19 cellular contexts compared by ENCODE assay signal in the genomic region with DNA sequence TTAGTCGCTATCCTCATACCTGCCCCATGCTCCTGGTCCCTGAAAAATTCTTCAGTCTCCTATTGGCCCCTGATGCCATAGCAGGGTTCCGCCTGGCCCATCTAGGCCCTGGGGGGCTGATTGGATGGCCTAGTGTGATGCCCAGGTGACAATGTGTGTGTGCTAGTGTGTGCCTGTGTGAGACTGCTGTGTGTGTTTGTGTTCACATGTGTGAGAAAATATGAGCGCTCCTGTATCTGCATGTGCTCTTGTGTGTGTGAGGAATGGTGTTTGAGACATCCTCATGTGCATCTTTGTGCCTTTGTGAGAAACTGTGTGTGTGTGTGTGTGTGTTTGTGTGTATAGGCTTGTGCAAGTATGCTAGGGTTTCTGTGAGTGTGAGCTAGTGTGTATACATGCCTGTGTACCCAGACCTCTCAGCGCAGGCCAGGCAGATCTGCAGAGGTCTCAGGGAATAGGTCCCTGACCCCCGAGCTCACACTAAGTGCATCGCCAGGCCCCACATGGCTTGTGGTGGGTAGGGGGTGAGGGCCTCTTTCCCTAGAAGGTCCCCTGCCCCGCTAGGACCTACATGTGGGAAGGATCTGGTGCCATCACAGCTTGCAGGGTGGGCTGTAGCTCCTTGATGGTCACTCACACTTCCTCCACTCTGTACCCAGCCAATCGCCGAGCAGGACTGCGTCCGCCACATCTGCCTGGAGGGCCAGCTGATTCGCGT.
"Had no signal": no experiment of that assay in that cellular context is flagged by ENCODE, and none has a peak within 500 bp of the region (broad histone marks: within the 10 kb centered on the region; RNA-seq: fewer than 3 reads in every experiment).

No MANE protein-coding gene starts in this region.

- ATAC-seq: activated naive CD8-positive, alpha-beta T cell treated with anti-CD3 and anti-CD28 coated beads, Interleukin-2, amount 50 U/mL, for 24 hours; left lobe of liver; naive thymus-derived CD4-positive, alpha-beta T cell; psoas muscle; right cardiac atrium; stimulated activated naive CD8-positive, alpha-beta T cell treated with anti-CD3 and anti-CD28 coated beads, Interleukin-15, Interleukin-2, amounts not matched to agents 100 U/mL and 50 U/mL, for 24 hours had no signal

- H3K27ac Mint-ChIP-seq: activated naive CD4-positive, alpha-beta T cell treated with anti-CD3 and anti-CD28 coated beads, Interleukin-2, amount 10 ng/mL, durations not matched to agents 7 days and 5 days; activated naive CD8-positive, alpha-beta T cell treated with anti-CD3 and anti-CD28 coated beads, Interleukin-2, amount 50 U/mL, for 24 hours; naive thymus-derived CD4-positive, alpha-beta T cell had no signal

- DNase-seq: activated CD4-positive, alpha-beta T cell treated with anti-CD3 and anti-CD28 coated beads, Interleukin-2, amount 50 U/mL, for 48 hours; activated CD4-positive, CD25-positive, alpha-beta regulatory T cell treated with anti-CD3 and anti-CD28 coated beads, Interleukin-2, amount 50 U/mL, for 72 hours; activated naive CD4-positive, alpha-beta T cell treated with anti-CD3 and anti-CD28 coated beads, Interleukin-2, amount 10 ng/mL, durations not matched to agents 7 days and 5 days; activated naive CD8-positive, alpha-beta T cell treated with anti-CD3 and anti-CD28 coated beads, Interleukin-2, amount 50 U/mL, for 24 hours; cortex of kidney; foreskin fibroblast; heart right ventricle; kidney; naive thymus-derived CD4-positive, alpha-beta T cell; ovary; right cardiac atrium; stimulated activated CD4-positive, alpha-beta T cell treated with anti-CD3 and anti-CD28 coated beads, Interleukin-4, amount 100 ng/mL, for 24 hours; stimulated activated naive CD8-positive, alpha-beta T cell treated with anti-CD3 and anti-CD28 coated beads, Interleukin-15, Interleukin-2, amounts not matched to agents 100 U/mL and 50 U/mL, for 24 hours; T-helper 1 cell; WERI-Rb-1 had no signal

- H3K27ac ChIP-seq: heart right ventricle, ovary, psoas muscle, WERI-Rb-1 had no signal

- H3K4me3 ChIP-seq: heart right ventricle, ovary, psoas muscle had no signal

- H3K4me3 Mint-ChIP-seq: activated naive CD4-positive, alpha-beta T cell treated with anti-CD3 and anti-CD28 coated beads, Interleukin-2, amount 10 ng/mL, durations not matched to agents 7 days and 5 days; activated naive CD8-positive, alpha-beta T cell treated with anti-CD3 and anti-CD28 coated beads, Interleukin-2, amount 50 U/mL, for 24 hours; naive thymus-derived CD4-positive, alpha-beta T cell; neural crest cell had no signal

- H3K9me3 ChIP-seq: heart right ventricle, ovary, psoas muscle had no signal

- FAIRE-seq: kidney, TTC549 had no signal

- H3K27me3 ChIP-seq: ovary had no signal

- H3K36me3 Mint-ChIP-seq: activated naive CD4-positive, alpha-beta T cell treated with anti-CD3 and anti-CD28 coated beads, Interleukin-2, amount 10 ng/mL, durations not matched to agents 7 days and 5 days; naive thymus-derived CD4-positive, alpha-beta T cell had no signal

- H3K4me1 ChIP-seq: heart right ventricle, psoas muscle had no signal

- H3K9me3 Mint-ChIP-seq: activated naive CD4-positive, alpha-beta T cell treated with anti-CD3 and anti-CD28 coated beads, Interleukin-2, amount 10 ng/mL, durations not matched to agents 7 days and 5 days; activated naive CD8-positive, alpha-beta T cell treated with anti-CD3 and anti-CD28 coated beads, Interleukin-2, amount 50 U/mL, for 24 hours; naive thymus-derived CD4-positive, alpha-beta T cell; neural crest cell had no signal

- H3K36me3 ChIP-seq: heart right ventricle, ovary, WERI-Rb-1 had no signal

- H3K4me1 Mint-ChIP-seq: activated naive CD4-positive, alpha-beta T cell treated with anti-CD3 and anti-CD28 coated beads, Interleukin-2, amount 10 ng/mL, durations not matched to agents 7 days and 5 days; activated naive CD8-positive, alpha-beta T cell treated with anti-CD3 and anti-CD28 coated beads, Interleukin-2, amount 50 U/mL, for 24 hours; neural crest cell had no signal
